In genomic region chr14:74712499-74713394, GRCh38 we compare ENCODE assay signal across 8 cellular contexts. TPM values are rescaled to one million over a fixed set of nuclear protein-coding genes. Genes with fewer than 3 reads are reported as not detected.
A peak's percentile ranks its signal among the peaks of the same experiment; 100 is the strongest.
DNase-seq lines count a peak whose midpoint lies in the region; ATAC-seq, FAIRE-seq and TF ChIP-seq lines count a peak whose summit lies in the region.

Gene AREL1, minus strand, starts transcription at chr14:74713080. Its CDS starts 27,465 bp downstream, at chr14:74685615.
Gene FCF1, plus strand, starts transcription at chr14:74713144. Its CDS starts 54 bp downstream, at chr14:74713198.

- POLR2A ChIA-PET in activated CD4-positive, alpha-beta memory T cell treated with anti-CD3 and anti-CD28 coated beads, Interleukin-2, amount 10 ng/mL, durations not matched to agents 7 days and 5 days (lab: Charles Lee), result interaction anchor here (0.8 to 2.7 kb wide), 6 partner anchors 51 to 170 kb away, joined by 3 to 13 read pairs (median 4); partner anchors contain the start of genes LTBP2 and YLPM1

- DNase-seq in AG10803 (ENCODE audit: low read depth) (peak; percentile 84), HPDE6-E6E7 (ENCODE audit: extremely low spot score) (peak; percentile 83), NCI-H2081 treated with DMSO at 0.1 percent for 48 hours (lab: John Stamatoyannopoulos, UW) (no peak)
- DNase-seq in activated CD4-positive, alpha-beta memory T cell treated with anti-CD3 and anti-CD28 coated beads, Interleukin-2, amount 10 ng/mL, durations not matched to agents 7 days and 5 days, result peak; percentile 87
- DNase-seq in stimulated activated CD8-positive, alpha-beta memory T cell treated with anti-CD3 and anti-CD28 coated beads, Interleukin-4, amount 100 ng/mL, for 24 hours (ENCODE audit: low read depth), result peak; percentile 64

- no peaks in the 10 kb centered on the region for H3K9me3 Mint-ChIP-seq in activated CD4-positive, alpha-beta memory T cell treated with anti-CD3 and anti-CD28 coated beads, Interleukin-2, amount 10 ng/mL, durations not matched to agents 7 days and 5 days

- peaks cover 18% of the 10 kb centered on the region for H3K36me3 Mint-ChIP-seq in activated CD4-positive, alpha-beta memory T cell treated with anti-CD3 and anti-CD28 coated beads, Interleukin-2, amount 10 ng/mL, durations not matched to agents 7 days and 5 days (ENCODE audit: low read depth)

- no peaks in the 10 kb centered on the region for H3K27me3 Mint-ChIP-seq in activated CD4-positive, alpha-beta memory T cell treated with anti-CD3 and anti-CD28 coated beads, Interleukin-2, amount 10 ng/mL, durations not matched to agents 7 days and 5 days

- CTCF ChIA-PET in activated CD4-positive, alpha-beta memory T cell treated with anti-CD3 and anti-CD28 coated beads, Interleukin-2, amount 10 ng/mL, durations not matched to agents 7 days and 5 days (lab: Charles Lee), result interaction anchor here (0.5 to 1.3 kb wide), 4 partner anchors 92 to 581 kb away, joined by 3 to 6 read pairs (median 4); partner anchors contain the start of gene LTBP2

- H3K9me3 ChIP-seq in mononuclear cell (ENCODE audit: low read depth, low read length), result no peaks in the 10 kb centered on the region

- ATAC-seq in GM19438 (IDR thresholded peaks at IDR 0.05; ENCODE audit: low read depth, unreplicated experiment), result peak; percentile 94

- FAIRE-seq in endometrium (lab: Jason Lieb, UNC), result peak; percentile 65

- peaks cover 29% of the 10 kb centered on the region for H3K4me1 ChIP-seq in mononuclear cell (ENCODE audit: insufficient read depth, low read length)

- H3K27me3 ChIP-seq in mononuclear cell (ENCODE audit: insufficient read depth, low read length), result no peaks in the 10 kb centered on the region

- H3K4me3 Mint-ChIP-seq in activated CD4-positive, alpha-beta memory T cell treated with anti-CD3 and anti-CD28 coated beads, Interleukin-2, amount 10 ng/mL, durations not matched to agents 7 days and 5 days, result peak within 1 kb of the TSS; percentile 95

- H3K4me3 ChIP-seq in AG10803 (ENCODE audit: low read length) (peak within 1 kb of the TSS; percentile 93), mononuclear cell (ENCODE audit: low read length) (peak within 1 kb of the TSS; percentile 82)

- H3K27ac Mint-ChIP-seq in activated CD4-positive, alpha-beta memory T cell treated with anti-CD3 and anti-CD28 coated beads, Interleukin-2, amount 10 ng/mL, durations not matched to agents 7 days and 5 days, result peak within 1 kb of the TSS; percentile 85

- no peak for TF ChIP-seq CTCF in AG10803 (conservative IDR thresholded peaks at IDR 0.05; ENCODE audit: low read length)

- H3K4me1 Mint-ChIP-seq in activated CD4-positive, alpha-beta memory T cell treated with anti-CD3 and anti-CD28 coated beads, Interleukin-2, amount 10 ng/mL, durations not matched to agents 7 days and 5 days, result peaks cover 47% of the 10 kb centered on the region

RNA-seq across cellular contexts. Expression of gene AREL1, which starts in this region (rescaled TPM):
- 10 to 100 TPM; 42.4 to 43.1 TPM for total RNA-seq in activated CD4-positive, alpha-beta memory T cell treated with anti-CD3 and anti-CD28 coated beads, Interleukin-2, amount 10 ng/mL, durations not matched to agents 7 days and 5 days
- 32.8 TPM for total RNA-seq in mononuclear cell

RNA-seq across cellular contexts. Expression of gene FCF1, which starts in this region (rescaled TPM):
- 10 to 100 TPM; 56.6 to 58.6 TPM for total RNA-seq in activated CD4-positive, alpha-beta memory T cell treated with anti-CD3 and anti-CD28 coated beads, Interleukin-2, amount 10 ng/mL, durations not matched to agents 7 days and 5 days
- 25.8 TPM for total RNA-seq in mononuclear cell
